ENCODE assay signal across 9 cellular contexts in the genomic region with DNA sequence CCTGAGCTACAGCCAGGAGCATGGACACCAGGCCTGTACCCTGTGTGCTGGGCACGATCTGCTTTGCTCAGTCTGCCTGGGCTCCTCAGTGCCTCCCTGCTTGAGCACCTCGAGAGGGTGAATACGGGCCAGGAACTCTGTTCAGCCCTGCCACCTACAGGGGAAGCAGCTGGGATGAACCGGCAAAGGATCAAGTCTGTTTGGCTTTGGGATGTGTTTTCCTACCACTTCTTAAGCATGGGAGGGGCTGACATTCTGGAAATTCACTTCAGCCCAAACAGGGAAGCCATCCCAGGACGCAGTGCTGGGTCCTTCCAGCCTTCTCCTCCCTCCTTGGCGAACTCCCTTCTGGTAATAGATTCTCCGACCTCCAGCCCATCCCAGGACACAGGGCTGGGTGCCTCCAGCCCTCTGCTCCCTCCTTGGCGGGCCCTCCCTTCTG. TPM values are rescaled to one million over a fixed set of nuclear protein-coding genes. Genes with fewer than 3 reads are reported as not detected.
DNase-seq lines count a peak whose midpoint lies in the region; ATAC-seq and TF ChIP-seq lines count a peak whose summit lies in the region.
"Had no signal": no experiment of that assay in that cellular context is flagged by ENCODE, and none has a peak within 500 bp of the region (broad histone marks: within the 10 kb centered on the region; RNA-seq: fewer than 3 reads in every experiment).

No MANE protein-coding gene starts in this region.

- intact Hi-C loops in gastrocnemius medialis (cut with DNase I; ENCODE audit: low total_unique reads), result loop anchor here (1.0 kb wide), 2 partner anchors 126 to 136 kb away; no protein-coding TSS in a partner anchor

- H3K27ac Mint-ChIP-seq in HFFc6 (no peak overlapping the region), immature natural killer cell (no peak overlapping the region)
- H3K27ac Mint-ChIP-seq: activated naive CD8-positive, alpha-beta T cell had no signal

- H3K27me3 Mint-ChIP-seq in HFFc6 (ENCODE audit: insufficient read depth) (peaks cover 43% of the 10 kb centered on the region), immature natural killer cell (ENCODE audit: low read depth in 3 of 3) (peaks cover 1 to 5% (median 2%) of the 10 kb centered on the region in 3 donors)
- H3K27me3 Mint-ChIP-seq: activated naive CD8-positive, alpha-beta T cell had no signal

- H3K4me3 Mint-ChIP-seq in HFFc6, result no peak overlapping the region
- H3K4me3 Mint-ChIP-seq in immature natural killer cell, result no peak overlapping the region
- H3K4me3 Mint-ChIP-seq: activated naive CD8-positive, alpha-beta T cell had no signal

- TF ChIP-seq CTCF in HFFc6 (IDR thresholded peaks at IDR 0.05), result peak; percentile 60
- TF ChIP-seq CTCF in gastrocnemius medialis (IDR thresholded peaks at IDR 0.05 in 4 of 5, conservative IDR thresholded peaks at IDR 0.05 in 1 of 5), result peak; percentile 42 to 65 (median 55)

- peak; percentile 86 to 88 for ATAC-seq in gastrocnemius medialis

- H3K4me1 Mint-ChIP-seq in HFFc6 (ENCODE audit: low read depth), result no peaks in the 10 kb centered on the region
- no peaks in the 10 kb centered on the region for H3K4me1 Mint-ChIP-seq in immature natural killer cell

- no peaks in the 10 kb centered on the region for H3K27me3 ChIP-seq in ACC112 (ENCODE audit: insufficient read depth, low read length)
- no peaks in the 10 kb centered on the region for H3K27me3 ChIP-seq in gastrocnemius medialis

- no peak overlapping the region for H3K4me3 ChIP-seq in ACC112 (ENCODE audit: low read depth, low read length)
- H3K4me3 ChIP-seq in gastrocnemius medialis, result no peak overlapping the region

- in situ Hi-C loops in gastrocnemius medialis (cut with MboI; ENCODE audit: low sequenced_read_pairs in 4 of 4), result loop anchor here in 2 of 4 donors (10.0 to 25.0 kb wide), 2 partner anchors 61 to 132 kb away; a partner anchor contains a TSS
- in situ Hi-C loops in KBM-7 (cut with MboI; ENCODE audit: low pct_unique_long_range_greater_than_20kb, low sequenced_read_pairs), result no loop called here

- H3K4me1 ChIP-seq in ACC112 (ENCODE audit: control insufficient read depth, insufficient read depth, low read length, unreplicated experiment) (peaks cover 15% of the 10 kb centered on the region), gastrocnemius medialis (peaks cover 31 to 32% of the 10 kb centered on the region in 2 donors)

- H3K36me3 Mint-ChIP-seq in HFFc6 (ENCODE audit: low read depth), result no peaks in the 10 kb centered on the region
- H3K36me3 Mint-ChIP-seq in immature natural killer cell, result no peaks in the 10 kb centered on the region

- no peaks in the 10 kb centered on the region for H3K9me3 ChIP-seq in gastrocnemius medialis

- DNase-seq in HFFc6 (peak; percentile 27), hepatic stellate cell (ENCODE audit: low spot score) (peak; percentile 86), gastrocnemius medialis (peak; percentile 73 to 86), immature natural killer cell (no peak), KBM-7 (no peak), germinal center (ENCODE audit: low spot score) (no peak)

- TF ChIP-seq POLR2A in gastrocnemius medialis (IDR thresholded peaks at IDR 0.05), result no peak

- no peaks in the 10 kb centered on the region for H3K36me3 ChIP-seq in ACC112 (ENCODE audit: insufficient read depth, low read length)
- H3K36me3 ChIP-seq in gastrocnemius medialis, result no peaks in the 10 kb centered on the region

- H3K9me3 Mint-ChIP-seq in HFFc6 (no peaks in the 10 kb centered on the region), immature natural killer cell (no peaks in the 10 kb centered on the region)

- H3K79me2 ChIP-seq in ACC112 (ENCODE audit: control insufficient read depth, insufficient read depth, low read length, unreplicated experiment), result no peaks in the 10 kb centered on the region

- H2AFZ ChIP-seq in ACC112 (ENCODE audit: low read length, unreplicated experiment), result peak overlapping the region; percentile 85

- H3K27ac ChIP-seq in ACC112 (ENCODE audit: low read depth, low read length) (peak overlapping the region; percentile 66), angular gyrus (ENCODE audit: low read depth, low read length) (peak overlapping the region; percentile 63), gastrocnemius medialis (peak overlapping the region; percentile 90 to 95 (median 94))

RNA-seq across cellular contexts. Expression of a gene that starts 55.8 kb away (rescaled TPM):
- 10 to 100 TPM; 48.1 to 64.5 (median 58.8) TPM for total RNA-seq in HFFc6 (2021; fragmentation: NEBNext Ultra II Directional; extraction: Animal tissue kit (Norgen Biotek cat#: 25700))
- total RNA-seq in gastrocnemius medialis, result 10 to 100 TPM; 20.0 to 51.0 (median 43.3) TPM
- 1 to 10 TPM in 1 of 3 donors, under 1 TPM in 2; 0.79 to 1.6 (median 0.90) TPM for polyA plus RNA-seq in immature natural killer cell

Comparison
In these comparisons a context has a peak if more than half of its experiments do, and no peak if none do; other contexts are left out.
1. DNase-seq: peak in HFFc6 (single experiment), hepatic stellate cell (single experiment) and gastrocnemius medialis (2 of 2); none in immature natural killer cell (0 of 3), KBM-7 (single experiment) and germinal center (single experiment).
2. Peak in every context shown above with its lines, with median percentiles within 50 percentile points of each other: H3K27ac ChIP-seq.